11 cellular contexts compared by ENCODE assay signal in the genomic region with DNA sequence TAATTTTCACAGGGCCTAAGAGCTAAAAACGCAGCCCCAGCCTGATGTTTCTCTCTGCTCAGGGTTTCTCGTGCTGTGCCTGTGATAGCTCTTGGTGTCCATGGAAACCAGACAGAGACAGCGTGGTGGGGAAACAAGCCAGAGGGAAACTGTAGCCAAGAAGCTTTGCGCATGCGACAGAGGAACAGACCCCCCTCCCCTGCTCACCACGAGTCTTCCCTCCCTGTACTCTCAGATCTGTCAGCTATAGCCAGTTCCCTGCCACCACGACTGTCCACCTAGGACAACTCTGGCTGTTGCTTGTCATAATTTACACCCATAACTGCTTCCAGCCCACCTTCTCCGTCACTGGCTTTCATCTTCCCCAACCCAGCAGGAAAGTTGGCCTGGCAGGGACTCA. TPM values are rescaled to one million over a fixed set of nuclear protein-coding genes. Genes with fewer than 3 reads are reported as not detected.
DNase-seq lines count a peak whose midpoint lies in the region; ATAC-seq, FAIRE-seq and TF ChIP-seq lines count a peak whose summit lies in the region.
"Had no signal": no experiment of that assay in that cellular context is flagged by ENCODE, and none has a peak within 500 bp of the region (broad histone marks: within the 10 kb centered on the region; RNA-seq: fewer than 3 reads in every experiment).

No MANE protein-coding gene starts in this region.

- H3K79me2 ChIP-seq in H1 (ENCODE audit: control insufficient read depth in 1 of 2, insufficient read depth in 2 of 2, low read length in 2 of 2), result no peaks in the 10 kb centered on the region

- H3K23ac ChIP-seq in H1 (ENCODE audit: insufficient read length), result no peak overlapping the region

- peaks cover 0 to 7% (median 0%) of the 10 kb centered on the region in 4 experiments; a peak in 2 of 7 replicates for H3K4me1 ChIP-seq in H1 (replicated peaks in 1 of 4; ENCODE audit: control insufficient read depth in 3 of 4, insufficient read depth in 4 of 4, low read length in 3 of 4)

- H4K5ac ChIP-seq in H1 (ENCODE audit: insufficient read length, low read depth, low read length), result no peak overlapping the region

- no peak overlapping the region for H2BK20ac ChIP-seq in H1 (ENCODE audit: low read length)

- H3K4ac ChIP-seq in H1 (replicated peaks; ENCODE audit: insufficient read length, low read depth, low read length), result no peak overlapping the region

- TF ChIP-seq POLR2A in H1 (IDR thresholded peaks at IDR 0.05; ENCODE audit: control extremely low read depth in 1 of 2, low read depth in 2 of 2, low read length in 2 of 2), result no peak

- H3K27ac ChIP-seq in H1 (ENCODE audit: low read depth, low read length), result no peak overlapping the region
- H3K27ac ChIP-seq: BLaER1 treated with 17β-estradiol and CSF1 and Interleukin-3, amounts not matched to agents 10 nM and 100 nM had no signal

- no peak for TF ChIP-seq RAD21 in H1 (IDR thresholded peaks at IDR 0.05 in 1 of 2, conservative IDR thresholded peaks at IDR 0.05 in 1 of 2; ENCODE audit: low read depth in 2 of 2, low read length in 2 of 2)

- H3K36me3 ChIP-seq in H1 (ENCODE audit: control insufficient read depth in 2 of 4, insufficient read depth in 4 of 4, low read length in 3 of 4), result no peaks in the 10 kb centered on the region

- H3K14ac ChIP-seq in H1 (ENCODE audit: insufficient read length), result no peak overlapping the region

- H3K9me3 Mint-ChIP-seq in activated naive CD8-positive, alpha-beta T cell treated with anti-CD3 and anti-CD28 coated beads, Interleukin-2, amount 50 U/mL, for 24 hours, result no peaks in the 10 kb centered on the region
- H3K9me3 Mint-ChIP-seq: central memory CD8-positive, alpha-beta T cell had no signal

- H3K27me3 ChIP-seq in H1 (replicated peaks in 1 of 4; ENCODE audit: control insufficient read depth in 3 of 4, extremely low read depth in 1 of 4, insufficient read depth in 3 of 4, low read length in 3 of 4), result no peaks in the 10 kb centered on the region
- H3K27me3 ChIP-seq: BLaER1 treated with 17β-estradiol and CSF1 and Interleukin-3, amounts not matched to agents 10 nM and 100 nM had no signal

- ATAC-seq in activated naive CD8-positive, alpha-beta T cell treated with anti-CD3 and anti-CD28 coated beads, Interleukin-2, amount 50 U/mL, for 24 hours, result no peak
- no peak for ATAC-seq in GM19324 (IDR thresholded peaks at IDR 0.05; ENCODE audit: low FRiP score, unreplicated experiment)

- no peak overlapping the region for H2BK120ac ChIP-seq in H1 (replicated peaks; ENCODE audit: low read depth, low read length)

- no peak overlapping the region for H4K8ac ChIP-seq in H1 (ENCODE audit: extremely low read depth, insufficient read depth, low read length)

- no peak overlapping the region for H3K9ac ChIP-seq in H1 (replicated peaks in 1 of 4; ENCODE audit: extremely low read depth in 1 of 4, low read depth in 3 of 4, low read length in 3 of 4)

- no peak overlapping the region for H2BK5ac ChIP-seq in H1 (ENCODE audit: low read depth, low read length)

- no peak overlapping the region for H3K4me3 Mint-ChIP-seq in activated naive CD8-positive, alpha-beta T cell treated with anti-CD3 and anti-CD28 coated beads, Interleukin-2, amount 50 U/mL, for 24 hours
- H3K4me3 Mint-ChIP-seq: central memory CD8-positive, alpha-beta T cell had no signal

- H3K4me3 ChIP-seq in H1 (ENCODE audit: extremely low read depth in 1 of 4, insufficient read depth in 2 of 4, low read depth in 3 of 4, low read length in 4 of 4), result no peak overlapping the region
- H3K4me3 ChIP-seq: BLaER1 treated with 17β-estradiol and CSF1 and Interleukin-3, amounts not matched to agents 10 nM and 100 nM had no signal

- no peak overlapping the region for H3K18ac ChIP-seq in H1 (ENCODE audit: extremely low read depth, low read length)

- no peak for TF ChIP-seq CTCF in H1 (IDR thresholded peaks at IDR 0.05; ENCODE audit: control extremely low read depth in 1 of 3, insufficient read depth in 1 of 3, low read depth in 1 of 3, low read length in 3 of 3)

- H3K27ac Mint-ChIP-seq in activated naive CD8-positive, alpha-beta T cell treated with anti-CD3 and anti-CD28 coated beads, Interleukin-2, amount 50 U/mL, for 24 hours, result no peak overlapping the region

- no peaks in the 10 kb centered on the region for H3K4me1 Mint-ChIP-seq in activated naive CD8-positive, alpha-beta T cell treated with anti-CD3 and anti-CD28 coated beads, Interleukin-2, amount 50 U/mL, for 24 hours
- H3K4me1 Mint-ChIP-seq: central memory CD8-positive, alpha-beta T cell had no signal

- H3K4me2 ChIP-seq in H1 (ENCODE audit: insufficient read depth in 1 of 2, low read depth in 2 of 2, low read length in 2 of 2), result no peak overlapping the region

- no peaks in the 10 kb centered on the region for H3K79me1 ChIP-seq in H1 (ENCODE audit: low read depth, low read length)

- peak in 13 of 14 donors; percentile 18 to 76 (median 55) for DNase-seq in C1 segment of cervical spinal cord (lab: John Stamatoyannopoulos, UW)
- DNase-seq in NCI-H2171 (lab: John Stamatoyannopoulos, UW), result peak; percentile 43
- no peak for DNase-seq in H1 (ENCODE audit: low read depth in 1 of 2, low spot score in 2 of 2)
- DNase-seq in middle frontal gyrus (ENCODE audit: extremely low spot score, low spot score), result peak; percentile 39
- no peak for DNase-seq in NK-92 treated with Interleukin-12 subunit alpha and Interleukin-12 subunit beta, amount 100 ng/mL, for 24 hours (lab: John Stamatoyannopoulos, UW)
- DNase-seq in activated CD8-positive, alpha-beta memory T cell treated with anti-CD3 and anti-CD28 coated beads, Interleukin-2, amount 50 U/mL, for 48 hours, result no peak
- DNase-seq in activated naive CD8-positive, alpha-beta T cell treated with anti-CD3 and anti-CD28 coated beads, Interleukin-2, amount 50 U/mL, for 24 hours, result no peak
- DNase-seq: kidney glomerular epithelial cell had no signal

- CTCF ChIA-PET in H1 (lab: Charles Lee; ENCODE audit: partially characterized antibody), result interaction anchor here (0.6 to 2.8 kb wide), 9 partner anchors 9 to 409 kb away, joined by 3 to 22 read pairs (median 3); partner anchors contain the start of gene EFR3B

- no peak for TF ChIP-seq EP300 in H1 (IDR thresholded peaks at IDR 0.05; ENCODE audit: borderline replicate concordance in 1 of 2, low read depth in 2 of 2, low read length in 2 of 2)

- H3K27me3 Mint-ChIP-seq in activated naive CD8-positive, alpha-beta T cell treated with anti-CD3 and anti-CD28 coated beads, Interleukin-2, amount 50 U/mL, for 24 hours, result no peaks in the 10 kb centered on the region

- H2BK15ac ChIP-seq in H1 (ENCODE audit: low read length), result no peak overlapping the region

- POLR2A ChIA-PET in H1 (lab: Charles Lee; ENCODE audit: partially characterized antibody), result interaction anchor here (1.5 kb wide), 1 partner anchor 9 kb away, joined by 3 read pairs; no protein-coding TSS in a partner anchor

- H4K20me1 ChIP-seq in H1 (replicated peaks in 1 of 2; ENCODE audit: control insufficient read depth in 1 of 2, insufficient read depth in 2 of 2, low read length in 2 of 2), result no peaks in the 10 kb centered on the region
- H4K20me1 ChIP-seq: BLaER1 treated with 17β-estradiol and CSF1 and Interleukin-3, amounts not matched to agents 10 nM and 100 nM had no signal

- H3K9me3 ChIP-seq in H1 (ENCODE audit: insufficient read depth in 2 of 2, low read depth in 1 of 2, low read length in 1 of 2), result no peaks in the 10 kb centered on the region

- H4K91ac ChIP-seq in H1 (replicated peaks; ENCODE audit: insufficient read length, low read length), result no peak overlapping the region

- no peaks in the 10 kb centered on the region for H3K23me2 ChIP-seq in H1 (ENCODE audit: low read depth, low read length)

- no peak for FAIRE-seq in H1 (lab: Jason Lieb, UNC)

- H2BK12ac ChIP-seq in H1 (ENCODE audit: low read depth, low read length), result no peak overlapping the region

- no peak overlapping the region for H2AK5ac ChIP-seq in H1 (ENCODE audit: low read depth, low read length)

- peak overlapping the region; percentile 92; the same call in 1 of the 2 replicates for H2AFZ ChIP-seq in H1 (ENCODE audit: low read length)

- no peaks in the 10 kb centered on the region for H3K36me3 Mint-ChIP-seq in activated naive CD8-positive, alpha-beta T cell treated with anti-CD3 and anti-CD28 coated beads, Interleukin-2, amount 50 U/mL, for 24 hours (ENCODE audit: low read depth)

- WGBS in H1 (ENCODE audit: extremely low coverage in 1 of 2, insufficient coverage in 1 of 2, insufficient read length in 1 of 2, insufficient replicate concordance in 2 of 2, low coverage in 1 of 2, low lambda C conversion rate in 2 of 2, missing lambda C conversion rate in 1 of 2), 2 experiments, result 75% methylated on average over 8 of the region's 8 CpGs; no CpG with 5 or more reads in 1 of the 2 experiments

- no peak overlapping the region for H3K56ac ChIP-seq in H1 (replicated peaks; ENCODE audit: insufficient read length, low read depth, low read length)

TF ChIP-seq in H1, 55 proteins besides CTCF, POLR2A, EP300 and RAD21 (continues in another document):
- TF ChIP-seq, protein P1, sequence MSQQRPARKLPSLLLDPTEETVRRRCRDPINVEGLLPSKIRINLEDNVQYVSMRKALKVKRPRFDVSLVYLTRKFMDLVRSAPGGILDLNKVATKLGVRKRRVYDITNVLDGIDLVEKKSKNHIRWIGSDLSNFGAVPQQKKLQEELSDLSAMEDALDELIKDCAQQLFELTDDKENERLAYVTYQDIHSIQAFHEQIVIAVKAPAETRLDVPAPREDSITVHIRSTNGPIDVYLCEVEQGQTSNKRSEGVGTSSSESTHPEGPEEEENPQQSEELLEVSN (IDR thresholded peaks at IDR 0.05), result no peak
- no peak for TF ChIP-seq YY1 (IDR thresholded peaks at IDR 0.05; ENCODE audit: low read depth, low read length)
- no peak for TF ChIP-seq BCL11A (IDR thresholded peaks at IDR 0.05; ENCODE audit: low read depth in 2 of 2, low read length in 2 of 2)

RNA-seq across cellular contexts. Expression of gene DNAJC27, which starts 13.2 kb away (rescaled TPM):
- 3.7 and 4.5 TPM in 2 replicates for total RNA-seq in H1 (2021; fragmentation: NEBNext Ultra II Directional; extraction: Animal tissue kit (Norgen Biotek cat#: 25700))
- 1.4 and 1.5 TPM in 2 replicates for polyA plus RNA-seq in H1 (2011; rRNA removed)
- 2.6 TPM for polyA plus RNA-seq in H1 (2011; cell fraction: cytosol; rRNA removed)
- 2.0 TPM for polyA plus RNA-seq in H1 (2011; cell fraction: nucleus; rRNA removed)
- polyA plus RNA-seq in H1 (2012, experiment 1 of 2), result 1.7 to 2.8 TPM (median 2.0 TPM) in 4 replicates
- polyA plus RNA-seq in H1 (2012, experiment 2 of 2), result 0.68 TPM
- 2.7 TPM for polyA plus RNA-seq in H1 (2013, experiment 1 of 2)
- 2.5 TPM for polyA plus RNA-seq in H1 (2013, experiment 2 of 2)
- 3.1 and 4.4 TPM in 2 replicates for polyA minus RNA-seq in H1 (2011; rRNA and poly(A)+ RNA removed)
- polyA minus RNA-seq in H1 (2011; cell fraction: cytosol; rRNA and poly(A)+ RNA removed), result 0.73 TPM
- polyA minus RNA-seq in H1 (2011; cell fraction: nucleus; rRNA and poly(A)+ RNA removed), result 3.3 TPM

RNA-seq across cellular contexts. Expression of gene EFR3B, which starts 57.0 kb away (rescaled TPM):
- 8.8 and 9.6 TPM in 2 replicates for total RNA-seq in H1 (2021; fragmentation: NEBNext Ultra II Directional; extraction: Animal tissue kit (Norgen Biotek cat#: 25700))
- polyA plus RNA-seq in H1 (2011; rRNA removed), result 3.4 and 4.9 TPM in 2 replicates
- polyA plus RNA-seq in H1 (2011; cell fraction: cytosol; rRNA removed), result 4.1 TPM
- polyA plus RNA-seq in H1 (2011; cell fraction: nucleus; rRNA removed), result 11.1 TPM
- 4.8 to 6.4 TPM (median 5.3 TPM) in 4 replicates for polyA plus RNA-seq in H1 (2012, experiment 1 of 2)
- 2.8 TPM for polyA plus RNA-seq in H1 (2012, experiment 2 of 2)
- polyA plus RNA-seq in H1 (2013, experiment 1 of 2), result 3.3 TPM
- polyA plus RNA-seq in H1 (2013, experiment 2 of 2), result 2.9 TPM
- polyA minus RNA-seq in H1 (2011; rRNA and poly(A)+ RNA removed), result 18.4 and 19.2 TPM in 2 replicates
- polyA minus RNA-seq in H1 (2011; cell fraction: cytosol; rRNA and poly(A)+ RNA removed), result 8.1 TPM
- 10.0 TPM for polyA minus RNA-seq in H1 (2011; cell fraction: nucleus; rRNA and poly(A)+ RNA removed)

Comparison
In these comparisons a context has a peak if more than half of its experiments do, and no peak if none do; other contexts are left out.
1. DNase-seq: peak in C1 segment of cervical spinal cord (13 of 14), NCI-H2171 (single experiment) and middle frontal gyrus (single experiment); none in H1 (0 of 2), NK-92 treated with Interleukin-12 subunit alpha and Interleukin-12 subunit beta, amount 100 ng/mL, for 24 hours (single experiment), activated CD8-positive, alpha-beta memory T cell treated with anti-CD3 and anti-CD28 coated beads, Interleukin-2, amount 50 U/mL, for 48 hours (single experiment) and activated naive CD8-positive, alpha-beta T cell treated with anti-CD3 and anti-CD28 coated beads, Interleukin-2, amount 50 U/mL, for 24 hours (single experiment).